ENCODE assay signal across 9 cellular contexts in genomic region chr2:45813003-45813601, GRCh38.
DNase-seq lines count a peak whose midpoint lies in the region; ATAC-seq, FAIRE-seq and TF ChIP-seq lines count a peak whose summit lies in the region.
"Had no signal": no experiment of that assay in that cellular context is flagged by ENCODE, and none has a peak within 500 bp of the region (broad histone marks: within the 10 kb centered on the region; RNA-seq: fewer than 3 reads in every experiment).

No MANE protein-coding gene starts in this region.

- TF ChIP-seq POLR2A in gastroesophageal sphincter (IDR thresholded peaks at IDR 0.05) = no peak

- CTCF ChIA-PET in HEK293T (lab: Yijun Ruan, JAX) = interaction anchor here (0.6 kb wide), 1 partner anchor 152 kb away, joined by 4 read pairs; no protein-coding TSS in a partner anchor

- no peak for TF ChIP-seq CTCF in gastroesophageal sphincter (IDR thresholded peaks at IDR 0.05)

- no peaks in the 10 kb centered on the region for H3K36me3 ChIP-seq in gastroesophageal sphincter

- H3K9me3 ChIP-seq in gastroesophageal sphincter = no peaks in the 10 kb centered on the region

- no peaks in the 10 kb centered on the region for H3K27me3 ChIP-seq in gastroesophageal sphincter

- no peak for FAIRE-seq in GM19239 (lab: Jason Lieb, UNC)

- no peak overlapping the region for H3K4me3 ChIP-seq in gastroesophageal sphincter

- peak; percentile 64 for ATAC-seq in gastroesophageal sphincter
- ATAC-seq in HG02610 (IDR thresholded peaks at IDR 0.05; ENCODE audit: unreplicated experiment) = no peak
- ATAC-seq in HG02852 (IDR thresholded peaks at IDR 0.05; ENCODE audit: unreplicated experiment) = no peak

- POLR2A ChIA-PET in HEK293T (lab: Yijun Ruan, JAX) = no interaction called here

- peak; percentile 26 for DNase-seq in HEK293T (ENCODE audit: extremely low spot score)
- DNase-seq in NCI-H82 treated with DMSO at 0.1 percent for 48 hours (lab: John Stamatoyannopoulos, UW; ENCODE audit: unreplicated experiment) = peak; percentile 30
- DNase-seq in renal cortical epithelial cell (ENCODE audit: low read depth) = peak; percentile 21
- no peak for DNase-seq in activated naive CD4-positive, alpha-beta T cell treated with Interleukin-2 at 50 U/mL for 16 hours
- no peak for DNase-seq in GM19239 (ENCODE audit: insufficient read length, low spot score)
- DNase-seq: effector memory CD4-positive, alpha-beta T cell had no signal

- peaks cover 0 to 59% (median 21%) of the 10 kb centered on the region in 3 donors for H3K4me1 ChIP-seq in gastroesophageal sphincter

- H3K27ac ChIP-seq in gastroesophageal sphincter = peak overlapping the region in 3 of 4 donors; percentile 56 to 68 (median 65)

- TF ChIP-seq EP300 in gastroesophageal sphincter (IDR thresholded peaks at IDR 0.05) = no peak

- 25 to 39% methylated on average over 6 to 7 of the region's 8 CpGs for WGBS in gastroesophageal sphincter (ENCODE audit: low coverage in 1 of 2), 2 donors

TF ChIP-seq in HEK293T, 16 proteins besides CTCF, POLR2A, EP300 and RAD21:
- TF ChIP-seq SUZ12 (IDR thresholded peaks at IDR 0.05) = no peak
- no peak for TF ChIP-seq L3MBTL2 (conservative IDR thresholded peaks at IDR 0.05)
- TF ChIP-seq LEF1 (IDR thresholded peaks at IDR 0.05; ENCODE audit: borderline replicate concordance) = no peak
TF ChIP-seq in HEK293T: peak in this region for 0.

Comparison
In these comparisons a context has a peak if more than half of its experiments do, and no peak if none do; other contexts are left out.
1. DNase-seq: peak in HEK293T (single experiment), NCI-H82 treated with DMSO at 0.1 percent for 48 hours (single experiment) and renal cortical epithelial cell (single experiment); none in activated naive CD4-positive, alpha-beta T cell treated with Interleukin-2 at 50 U/mL for 16 hours (single experiment) and GM19239 (single experiment).